1 cellular context compared by ENCODE assay signal in genomic region chr6:145315982-145316600, GRCh38.
TF ChIP-seq lines count a peak whose summit lies in the region.

No MANE protein-coding gene starts in this region.

TF ChIP-seq in GM23338, 12 proteins besides CTCF, POLR2A, EP300 and RAD21 (continued from another document):
- TF ChIP-seq ZNF462 (CRISPR knock-in tag; IDR thresholded peaks at IDR 0.05) (no peak), POLR2AphosphoS5 (IDR thresholded peaks at IDR 0.05; ENCODE audit: low read depth) (no peak)
